ENCODE assay signal across 7 cellular contexts in genomic region chrX:4175221-4175620, GRCh38.
"Had no signal": no experiment of that assay in that cellular context is flagged by ENCODE, and none has a peak within 500 bp of the region (broad histone marks: within the 10 kb centered on the region; RNA-seq: fewer than 3 reads in every experiment).

No MANE protein-coding gene starts in this region.

- DNase-seq: GDM1, GF-D8 had no signal

- FAIRE-seq: G401.6, GM12878, GM12891, GM12892, GM18507 had no signal

- H3K4me3 ChIP-seq: GM12878 had no signal
